In the genomic region with DNA sequence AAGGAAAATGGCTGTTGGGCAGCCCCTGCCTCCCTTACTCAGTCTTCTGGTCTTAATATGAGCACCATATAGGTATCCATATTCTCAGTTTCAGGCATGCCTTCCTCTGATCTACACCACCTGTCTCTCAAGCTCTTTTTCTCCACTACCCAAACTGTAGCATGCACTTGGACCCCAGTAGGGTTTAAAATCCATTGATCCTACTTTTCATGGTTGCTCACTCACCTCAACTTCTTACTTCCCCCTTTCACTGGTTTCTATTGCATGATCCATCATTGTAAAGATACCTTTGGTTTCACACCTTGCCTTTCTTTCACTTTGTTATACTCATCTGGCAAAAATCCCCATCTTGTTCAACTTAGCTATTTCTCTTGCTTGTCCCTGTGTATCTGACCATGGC, we compare ENCODE assay signal across 13 cellular contexts.
DNase-seq lines count a peak whose midpoint lies in the region; ATAC-seq and TF ChIP-seq lines count a peak whose summit lies in the region.
"Had no signal": no experiment of that assay in that cellular context is flagged by ENCODE, and none has a peak within 500 bp of the region (broad histone marks: within the 10 kb centered on the region; RNA-seq: fewer than 3 reads in every experiment).

No MANE protein-coding gene starts in this region.

- H3K9me3 ChIP-seq in esophagus squamous epithelium, result no peaks in the 10 kb centered on the region
- H3K9me3 ChIP-seq: suprapubic skin had no signal

- POLR2A ChIA-PET in activated CD4-positive, alpha-beta T cell treated with anti-CD3 and anti-CD28 coated beads for 36 hours (lab: Charles Lee), result no interaction called here

- H3K4me3 Mint-ChIP-seq in activated CD4-positive, alpha-beta T cell treated with anti-CD3 and anti-CD28 coated beads for 36 hours, result no peak overlapping the region
- peak overlapping the region in 2 of 8 donors; percentile 30 to 41 for H3K4me3 Mint-ChIP-seq in naive B cell

- H3K4me1 ChIP-seq in esophagus squamous epithelium, result no peaks in the 10 kb centered on the region
- H3K4me1 ChIP-seq: suprapubic skin had no signal

- TF ChIP-seq POLR2A in esophagus squamous epithelium (IDR thresholded peaks at IDR 0.05), result no peak

- intact Hi-C loops in activated CD4-positive, alpha-beta T cell treated with anti-CD3 and anti-CD28 coated beads for 36 hours (cut with DNase I, micrococcal nuclease), result loop anchor here in 1 of 2 experiments (5.0 kb wide), 1 partner anchor 95 kb away; no protein-coding TSS in a partner anchor
- intact Hi-C loops in esophagus squamous epithelium (cut with DNase I), result no loop called here

- no peak for TF ChIP-seq CTCF in esophagus squamous epithelium (IDR thresholded peaks at IDR 0.05)

- H3K36me3 ChIP-seq in esophagus squamous epithelium, result peaks cover 0 to 11% (median 0%) of the 10 kb centered on the region in 3 donors
- H3K36me3 ChIP-seq: suprapubic skin, WERI-Rb-1 had no signal

- H3K36me3 Mint-ChIP-seq in activated CD4-positive, alpha-beta T cell treated with anti-CD3 and anti-CD28 coated beads for 36 hours (ENCODE audit: low read depth), result peaks cover 30% of the 10 kb centered on the region
- H3K36me3 Mint-ChIP-seq in naive B cell, result peaks cover 0 to 13% of the 10 kb centered on the region in 2 donors

- no peak overlapping the region for H3K27ac Mint-ChIP-seq in activated CD4-positive, alpha-beta T cell treated with anti-CD3 and anti-CD28 coated beads for 36 hours
- H3K27ac Mint-ChIP-seq in naive B cell, result peak overlapping the region in 3 of 6 donors; percentile 18 to 35 (median 20)

- no peak overlapping the region for H3K4me3 ChIP-seq in esophagus squamous epithelium
- H3K4me3 ChIP-seq: suprapubic skin had no signal

- DNase-seq in activated CD4-positive, alpha-beta T cell treated with anti-CD3 and anti-CD28 coated beads for 36 hours, result no peak
- no peak for DNase-seq in activated CD4-positive, alpha-beta T cell treated with anti-CD3 and anti-CD28 coated beads, Interleukin-2, amount 50 U/mL, for 48 hours
- DNase-seq in naive B cell (no peak), inferior parietal cortex (ENCODE audit: extremely low spot score) (no peak), esophagus squamous epithelium (lab: John Stamatoyannopoulos, UW) (no peak), COLO829 (ENCODE audit: low spot score) (no peak)
- DNase-seq: DMS79; left cardiac atrium; stimulated activated CD4-positive, alpha-beta T cell treated with anti-CD3 and anti-CD28 coated beads, Interleukin-2, amount 100 ng/mL, for 48 hours; WERI-Rb-1 had no signal

- CTCF ChIA-PET in activated CD4-positive, alpha-beta T cell treated with anti-CD3 and anti-CD28 coated beads for 36 hours (lab: Charles Lee), result no interaction called here

- peaks cover 31% of the 10 kb centered on the region for H3K4me1 Mint-ChIP-seq in activated CD4-positive, alpha-beta T cell treated with anti-CD3 and anti-CD28 coated beads for 36 hours
- peaks cover 50 to 77% (median 60%) of the 10 kb centered on the region in 3 donors for H3K4me1 Mint-ChIP-seq in naive B cell

- H3K27ac ChIP-seq in esophagus squamous epithelium, result no peak overlapping the region
- H3K27ac ChIP-seq: suprapubic skin, WERI-Rb-1 had no signal

- peak; percentile 64 for ATAC-seq in activated CD4-positive, alpha-beta T cell treated with anti-CD3 and anti-CD28 coated beads for 36 hours
- ATAC-seq in GM21528 (IDR thresholded peaks at IDR 0.05; ENCODE audit: low FRiP score, unreplicated experiment), result peak; percentile 70
- peak; percentile 69 for ATAC-seq in HG03064 (IDR thresholded peaks at IDR 0.05; ENCODE audit: low read depth, unreplicated experiment)
- peak; percentile 91 for ATAC-seq in naive B cell (ENCODE audit: low read depth in 2 of 2)
- ATAC-seq: left cardiac atrium had no signal

- H3K27me3 ChIP-seq in esophagus squamous epithelium, result no peaks in the 10 kb centered on the region
- H3K27me3 ChIP-seq: suprapubic skin had no signal

- H3K27me3 Mint-ChIP-seq in activated CD4-positive, alpha-beta T cell treated with anti-CD3 and anti-CD28 coated beads for 36 hours, result no peaks in the 10 kb centered on the region
- no peaks in the 10 kb centered on the region for H3K27me3 Mint-ChIP-seq in naive B cell

- peaks cover 5% of the 10 kb centered on the region for H3K9me3 Mint-ChIP-seq in activated CD4-positive, alpha-beta T cell treated with anti-CD3 and anti-CD28 coated beads for 36 hours (ENCODE audit: low read depth)
- peaks cover 0 to 1% (median 0%) of the 10 kb centered on the region in 7 donors for H3K9me3 Mint-ChIP-seq in naive B cell
